ENCODE assay signal across 10 cellular contexts in the genomic region with DNA sequence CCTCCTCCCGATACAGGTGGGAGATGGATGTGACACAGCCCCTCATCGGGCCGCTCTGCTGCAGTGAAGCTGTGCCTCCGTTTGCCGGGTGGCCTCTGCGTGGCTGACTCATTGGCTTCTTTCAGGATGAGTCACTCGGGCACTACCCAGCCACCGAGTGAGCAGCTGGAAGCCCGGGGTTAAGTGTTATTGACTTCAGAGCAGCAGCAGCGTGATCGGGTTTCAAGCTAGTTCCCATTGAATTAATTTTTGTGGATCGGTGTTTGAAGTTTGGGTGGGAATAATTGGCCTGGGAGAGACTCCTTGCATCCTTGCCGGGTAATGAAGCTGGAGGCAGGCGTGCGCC.
DNase-seq lines count a peak whose midpoint lies in the region; ATAC-seq lines count a peak whose summit lies in the region.
"Had no signal": no experiment of that assay in that cellular context is flagged by ENCODE, and none has a peak within 500 bp of the region (broad histone marks: within the 10 kb centered on the region; RNA-seq: fewer than 3 reads in every experiment).

No MANE protein-coding gene starts in this region.

- ATAC-seq in HG03521 (IDR thresholded peaks at IDR 0.05; ENCODE audit: unreplicated experiment) (no peak), HG03045 (IDR thresholded peaks at IDR 0.05; ENCODE audit: unreplicated experiment) (no peak)
- ATAC-seq: heart right ventricle had no signal

- no peak overlapping the region for H3K4me3 Mint-ChIP-seq in activated T-helper 1 cell treated with anti-CD3 and anti-CD28 coated beads, Interleukin-12 subunit alpha, Interleukin-12 subunit beta, Interleukin-2, Interleukin-4 antibody, amounts not matched to agents 30 ng/mL and 10 ng/mL and 1 ng/mL, durations not matched to agents 14 hours and 24 hours and 36 hours
- H3K4me3 Mint-ChIP-seq: T-helper 1 cell treated with Interleukin-12 subunit alpha and Interleukin-12 subunit beta and Interleukin-4 antibody, amounts not matched to agents 30 μg/mL and 1 μg/mL, for 36 hours had no signal

- H3K4me1 Mint-ChIP-seq in activated T-helper 1 cell treated with anti-CD3 and anti-CD28 coated beads, Interleukin-12 subunit alpha, Interleukin-12 subunit beta, Interleukin-2, Interleukin-4 antibody, amounts not matched to agents 30 ng/mL and 10 ng/mL and 1 ng/mL, durations not matched to agents 14 hours and 24 hours and 36 hours (ENCODE audit: low read depth) = peaks cover 9% of the 10 kb centered on the region

- DNase-seq in NCI-H1417 (lab: John Stamatoyannopoulos, UW) (peak in 2 of 3 experiments; percentile 20 to 35), NCI-H1417 treated with DMSO at 0.1 percent for 48 hours (lab: John Stamatoyannopoulos, UW) (no peak), M059J (ENCODE audit: low read depth) (peak; percentile 73), skeletal muscle cell (ENCODE audit: low read depth) (peak; percentile 2), NCI-H226 (no peak)
- peak; percentile 6 for DNase-seq in activated T-helper 1 cell treated with anti-CD3 and anti-CD28 coated beads, Interleukin-12 subunit alpha, Interleukin-12 subunit beta, Interleukin-2, Interleukin-4 antibody, amounts not matched to agents 30 ng/mL and 10 ng/mL and 1 ng/mL, durations not matched to agents 14 hours and 24 hours and 36 hours (ENCODE audit: low spot score)
- DNase-seq: heart right ventricle had no signal

- no peak overlapping the region for H3K27ac Mint-ChIP-seq in activated T-helper 1 cell treated with anti-CD3 and anti-CD28 coated beads, Interleukin-12 subunit alpha, Interleukin-12 subunit beta, Interleukin-2, Interleukin-4 antibody, amounts not matched to agents 30 ng/mL and 10 ng/mL and 1 ng/mL, durations not matched to agents 14 hours and 24 hours and 36 hours
- H3K27ac Mint-ChIP-seq: T-helper 1 cell treated with Interleukin-12 subunit alpha and Interleukin-12 subunit beta and Interleukin-4 antibody, amounts not matched to agents 30 μg/mL and 1 μg/mL, for 36 hours had no signal

- no peaks in the 10 kb centered on the region for H3K36me3 Mint-ChIP-seq in activated T-helper 1 cell treated with anti-CD3 and anti-CD28 coated beads, Interleukin-12 subunit alpha, Interleukin-12 subunit beta, Interleukin-2, Interleukin-4 antibody, amounts not matched to agents 30 ng/mL and 10 ng/mL and 1 ng/mL, durations not matched to agents 14 hours and 24 hours and 36 hours (ENCODE audit: low read depth)

- no peak overlapping the region for H3K4me3 ChIP-seq in skeletal muscle cell (ENCODE audit: low read depth, low read length)
- H3K4me3 ChIP-seq: heart right ventricle had no signal

- H3K9me3 Mint-ChIP-seq in activated T-helper 1 cell treated with anti-CD3 and anti-CD28 coated beads, Interleukin-12 subunit alpha, Interleukin-12 subunit beta, Interleukin-2, Interleukin-4 antibody, amounts not matched to agents 30 ng/mL and 10 ng/mL and 1 ng/mL, durations not matched to agents 14 hours and 24 hours and 36 hours = no peaks in the 10 kb centered on the region
- H3K9me3 Mint-ChIP-seq: T-helper 1 cell treated with Interleukin-12 subunit alpha and Interleukin-12 subunit beta and Interleukin-4 antibody, amounts not matched to agents 30 μg/mL and 1 μg/mL, for 36 hours had no signal

- intact Hi-C loops in activated T-helper 1 cell treated with anti-CD3 and anti-CD28 coated beads, Interleukin-12 subunit alpha, Interleukin-12 subunit beta, Interleukin-2, Interleukin-4 antibody, amounts not matched to agents 30 ng/mL and 10 ng/mL and 1 ng/mL, durations not matched to agents 14 hours and 24 hours and 36 hours (cut with micrococcal nuclease) = no loop called here

- no peaks in the 10 kb centered on the region for H3K27me3 Mint-ChIP-seq in activated T-helper 1 cell treated with anti-CD3 and anti-CD28 coated beads, Interleukin-12 subunit alpha, Interleukin-12 subunit beta, Interleukin-2, Interleukin-4 antibody, amounts not matched to agents 30 ng/mL and 10 ng/mL and 1 ng/mL, durations not matched to agents 14 hours and 24 hours and 36 hours (ENCODE audit: insufficient read depth)

Comparison
In these comparisons a context has a peak if more than half of its experiments do, and no peak if none do; other contexts are left out.
1. DNase-seq: peak in NCI-H1417 (2 of 3), M059J (single experiment), activated T-helper 1 cell treated with anti-CD3 and anti-CD28 coated beads, Interleukin-12 subunit alpha, Interleukin-12 subunit beta, Interleukin-2, Interleukin-4 antibody, amounts not matched to agents 30 ng/mL and 10 ng/mL and 1 ng/mL, durations not matched to agents 14 hours and 24 hours and 36 hours (single experiment) and skeletal muscle cell (single experiment); none in NCI-H1417 treated with DMSO at 0.1 percent for 48 hours (single experiment) and NCI-H226 (single experiment).